23 cellular contexts compared by ENCODE assay signal in genomic region chr3:119870512-119870911, GRCh38.
A peak's percentile ranks its signal among the peaks of the same experiment; 100 is the strongest.
DNase-seq lines count a peak whose midpoint lies in the region; ATAC-seq and TF ChIP-seq lines count a peak whose summit lies in the region.
"Had no signal": no experiment of that assay in that cellular context is flagged by ENCODE, and none has a peak within 500 bp of the region (broad histone marks: within the 10 kb centered on the region; RNA-seq: fewer than 3 reads in every experiment).

No MANE protein-coding gene starts in this region.

- DNase-seq in activated T-cell treated with anti-CD3 and anti-CD28 coated beads, Interleukin-2, amount 50 U/mL, for 72 hours, result no peak
- DNase-seq in activated T-cell treated with anti-CD3 and anti-CD28 coated beads, Interleukin-2, amount 50 U/mL, for 4 hours, result no peak
- DNase-seq in T-helper 17 cell, result no peak
- DNase-seq: 8988T, ACHN, BE2C, Calu3, DND-41, HCEC 1CT, MM.1S, NCI-H1092 treated with DMSO at 0.1 percent for 48 hours, NCI-H1436, NCI-H187 treated with DMSO at 0.1 percent for 48 hours, NCI-H524, NCI-H748 treated with DMSO at 0.1 percent for 48 hours, Right ventricle myocardium superior, RPMI8226 had no signal

- ATAC-seq in activated T-cell treated with anti-CD3 and anti-CD28 coated beads, Interleukin-2, amount 50 U/mL, for 72 hours (replicated peaks in 1 of 2), result no peak
- ATAC-seq in activated T-cell treated with anti-CD3 and anti-CD28 coated beads, Interleukin-2, amount 50 U/mL, for 4 hours, result no peak
- ATAC-seq in HG03354 (IDR thresholded peaks at IDR 0.05; ENCODE audit: poor library complexity, severe bottlenecking, unreplicated experiment) (peak; percentile 48), T-helper 17 cell (no peak), HG02759 (IDR thresholded peaks at IDR 0.05; ENCODE audit: unreplicated experiment) (no peak), esophagus mucosa (no peak), SK-N-SH treated with all-trans-retinoic acid at 6 μM for 48 hours (no peak)

- no peaks in the 10 kb centered on the region for H3K9me3 Mint-ChIP-seq in activated T-cell treated with anti-CD3 and anti-CD28 coated beads, Interleukin-2, amount 50 U/mL, for 72 hours
- H3K9me3 Mint-ChIP-seq in activated T-cell treated with anti-CD3 and anti-CD28 coated beads, Interleukin-2, amount 50 U/mL, for 4 hours, result no peaks in the 10 kb centered on the region
- H3K9me3 Mint-ChIP-seq: CD14-positive monocyte, IgD-negative memory B cell had no signal

- H3K4me3 Mint-ChIP-seq in activated T-cell treated with anti-CD3 and anti-CD28 coated beads, Interleukin-2, amount 50 U/mL, for 72 hours, result no peak overlapping the region
- H3K4me3 Mint-ChIP-seq in activated T-cell treated with anti-CD3 and anti-CD28 coated beads, Interleukin-2, amount 50 U/mL, for 4 hours, result no peak overlapping the region
- no peak overlapping the region for H3K4me3 Mint-ChIP-seq in T-helper 17 cell
- H3K4me3 Mint-ChIP-seq: CD14-positive monocyte, IgD-negative memory B cell had no signal

- H3K27ac Mint-ChIP-seq in activated T-cell treated with anti-CD3 and anti-CD28 coated beads, Interleukin-2, amount 50 U/mL, for 72 hours, result peak overlapping the region; percentile 61
- peak overlapping the region; percentile 14 for H3K27ac Mint-ChIP-seq in T-helper 17 cell
- H3K27ac Mint-ChIP-seq: CD14-positive monocyte had no signal

- no peaks in the 10 kb centered on the region for H3K9me3 ChIP-seq in T-helper 17 cell (ENCODE audit: control insufficient read depth, low read length, poor library complexity, severe bottlenecking)
- H3K9me3 ChIP-seq: BE2C had no signal

- H3K27me3 Mint-ChIP-seq in activated T-cell treated with anti-CD3 and anti-CD28 coated beads, Interleukin-2, amount 50 U/mL, for 72 hours (ENCODE audit: low read depth), result no peaks in the 10 kb centered on the region
- H3K27me3 Mint-ChIP-seq in activated T-cell treated with anti-CD3 and anti-CD28 coated beads, Interleukin-2, amount 50 U/mL, for 4 hours (ENCODE audit: low read depth), result no peaks in the 10 kb centered on the region
- no peaks in the 10 kb centered on the region for H3K27me3 Mint-ChIP-seq in T-helper 17 cell
- H3K27me3 Mint-ChIP-seq: IgD-negative memory B cell had no signal

- H3K36me3 Mint-ChIP-seq in activated T-cell treated with anti-CD3 and anti-CD28 coated beads, Interleukin-2, amount 50 U/mL, for 72 hours (ENCODE audit: insufficient read depth in 2 of 2), result peaks cover 0 to 3% of the 10 kb centered on the region in 2 donors
- peaks cover 17% of the 10 kb centered on the region for H3K36me3 Mint-ChIP-seq in activated T-cell treated with anti-CD3 and anti-CD28 coated beads, Interleukin-2, amount 50 U/mL, for 4 hours (ENCODE audit: insufficient read depth)
- peaks cover 2% of the 10 kb centered on the region for H3K36me3 Mint-ChIP-seq in T-helper 17 cell (ENCODE audit: low read depth)

- peaks cover 12% of the 10 kb centered on the region for H3K4me1 Mint-ChIP-seq in activated T-cell treated with anti-CD3 and anti-CD28 coated beads, Interleukin-2, amount 50 U/mL, for 72 hours (ENCODE audit: low read depth)
- H3K4me1 Mint-ChIP-seq in activated T-cell treated with anti-CD3 and anti-CD28 coated beads, Interleukin-2, amount 50 U/mL, for 4 hours (ENCODE audit: low read depth), result peaks cover 18% of the 10 kb centered on the region
- peaks cover 29% of the 10 kb centered on the region for H3K4me1 Mint-ChIP-seq in T-helper 17 cell

TF ChIP-seq in SK-N-SH treated with all-trans-retinoic acid at 6 μM for 48 hours, 23 proteins besides CTCF, POLR2A, EP300 and RAD21:
- TF ChIP-seq TOX (CRISPR knock-in tag; IDR thresholded peaks at IDR 0.05; ENCODE audit: borderline replicate concordance) (no peak), CREB5 (CRISPR knock-in tag; IDR thresholded peaks at IDR 0.05; ENCODE audit: low read depth) (no peak), PATZ1 (CRISPR knock-in tag; IDR thresholded peaks at IDR 0.05; ENCODE audit: borderline replicate concordance) (no peak), POU6F1 (CRISPR knock-in tag; IDR thresholded peaks at IDR 0.05; ENCODE audit: borderline replicate concordance, low read depth) (no peak), SNAI2 (CRISPR knock-in tag; IDR thresholded peaks at IDR 0.05) (no peak), ZNF70 (CRISPR knock-in tag; IDR thresholded peaks at IDR 0.05) (no peak), ZNF8 (CRISPR knock-in tag; IDR thresholded peaks at IDR 0.05) (no peak), ISL1 (CRISPR knock-in tag; IDR thresholded peaks at IDR 0.05) (no peak), RARB (CRISPR knock-in tag; IDR thresholded peaks at IDR 0.05) (no peak), ARNTL (CRISPR knock-in tag; IDR thresholded peaks at IDR 0.05; ENCODE audit: borderline replicate concordance, low read depth) (no peak), TCF4 (CRISPR knock-in tag; IDR thresholded peaks at IDR 0.05; ENCODE audit: borderline replicate concordance) (no peak), ZFP30 (CRISPR knock-in tag; IDR thresholded peaks at IDR 0.05) (no peak), BACH2 (CRISPR knock-in tag; IDR thresholded peaks at IDR 0.05; ENCODE audit: borderline replicate concordance) (no peak)
